In the genomic region with DNA sequence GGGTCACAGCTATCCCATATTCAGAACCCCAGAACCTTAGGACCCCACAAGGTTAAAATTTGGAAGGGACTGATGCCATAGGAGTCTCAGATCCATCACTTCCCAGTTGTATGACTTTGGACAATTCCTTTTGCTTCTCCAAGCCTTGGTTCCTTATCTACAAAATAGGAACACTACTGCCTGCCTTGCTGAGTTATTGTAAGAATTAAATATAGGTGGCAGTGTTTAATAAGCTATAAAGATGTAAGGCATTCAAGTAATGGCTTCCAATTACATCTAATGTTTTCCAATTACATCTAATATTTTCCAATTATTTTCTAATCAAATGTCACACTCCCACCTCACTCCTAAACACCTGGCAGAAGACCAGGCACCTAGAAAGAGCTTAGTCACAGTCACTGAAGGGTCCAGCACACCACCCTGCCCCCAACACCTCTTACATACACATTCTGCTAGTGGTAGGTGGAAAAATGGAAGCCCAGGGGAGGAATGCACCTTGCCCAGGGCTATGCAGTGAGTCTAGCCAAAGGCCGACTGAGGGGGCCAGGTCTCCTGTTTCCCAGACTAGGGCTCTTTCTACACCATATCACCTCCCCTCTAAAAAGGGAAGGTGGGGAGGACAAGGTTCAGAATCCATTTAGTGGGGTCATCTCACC, we compare ENCODE assay signal across 22 cellular contexts. TPM values are rescaled to one million over a fixed set of nuclear protein-coding genes. Genes with fewer than 3 reads are reported as not detected.
"Had no signal": no experiment of that assay in that cellular context is flagged by ENCODE, and none has a peak within 500 bp of the region (broad histone marks: within the 10 kb centered on the region; RNA-seq: fewer than 3 reads in every experiment).

No MANE protein-coding gene starts in this region.

- H3K4me1 Mint-ChIP-seq: activated CD4-positive, alpha-beta T cell treated with anti-CD3 and anti-CD28 coated beads, Interleukin-2, amount 10 ng/mL, durations not matched to agents 24 days and 14 days; activated naive CD4-positive, alpha-beta T cell treated with anti-CD3 and anti-CD28 coated beads, Interleukin-2, amount 10 ng/mL, durations not matched to agents 7 days and 5 days; activated naive CD8-positive, alpha-beta T cell treated with anti-CD3 and anti-CD28 coated beads, Interleukin-2, amount 50 U/mL, for 24 hours; brain; mesothelial cell of epicardium had no signal

- H3K27me3 Mint-ChIP-seq: activated naive CD8-positive, alpha-beta T cell treated with anti-CD3 and anti-CD28 coated beads, Interleukin-2, amount 50 U/mL, for 24 hours had no signal

- H3K36me3 ChIP-seq: colonic mucosa had no signal

- H3K4me1 ChIP-seq: colonic mucosa, left lung, sigmoid colon had no signal

- ATAC-seq: activated CD8-positive, alpha-beta T cell treated with anti-CD3 and anti-CD28 coated beads, Interleukin-2, amount 10 ng/mL, durations not matched to agents 7 days and 5 days; activated naive CD8-positive, alpha-beta T cell treated with anti-CD3 and anti-CD28 coated beads, Interleukin-2, amount 50 U/mL, for 24 hours; activated T-cell treated with anti-CD3 and anti-CD28 coated beads, Interleukin-2, amount 50 U/mL, for 4 hours; left lung; natural killer cell treated with Interleukin-12 subunit alpha and Interleukin-12 subunit beta and Interleukin-15 and Interleukin-18, amount 100 ng/mL, for 72 hours had no signal

- H3K27ac Mint-ChIP-seq: activated CD4-positive, alpha-beta T cell treated with anti-CD3 and anti-CD28 coated beads, Interleukin-2, amount 10 ng/mL, durations not matched to agents 24 days and 14 days; activated CD8-positive, alpha-beta T cell treated with anti-CD3 and anti-CD28 coated beads, Interleukin-2, amount 10 ng/mL, durations not matched to agents 7 days and 5 days; activated naive CD4-positive, alpha-beta T cell treated with anti-CD3 and anti-CD28 coated beads, Interleukin-2, amount 10 ng/mL, durations not matched to agents 7 days and 5 days; activated naive CD8-positive, alpha-beta T cell treated with anti-CD3 and anti-CD28 coated beads, Interleukin-2, amount 50 U/mL, for 24 hours; brain; mesothelial cell of epicardium; natural killer cell treated with Interleukin-12 subunit alpha and Interleukin-12 subunit beta and Interleukin-15 and Interleukin-18, amount 100 ng/mL, for 72 hours had no signal

- DNase-seq: activated CD4-positive, alpha-beta T cell treated with anti-CD3 and anti-CD28 coated beads, Interleukin-2, amount 10 ng/mL, durations not matched to agents 24 days and 14 days; activated CD4-positive, CD25-positive, alpha-beta regulatory T cell; activated CD8-positive, alpha-beta T cell treated with anti-CD3 and anti-CD28 coated beads, Interleukin-2, amount 10 ng/mL, durations not matched to agents 7 days and 5 days; activated effector memory CD4-positive, alpha-beta T cell treated with Interleukin-2 at 50 U/mL for 16 hours; activated naive CD4-positive, alpha-beta T cell treated with anti-CD3 and anti-CD28 coated beads, Interleukin-2, amount 10 ng/mL, durations not matched to agents 7 days and 5 days; activated naive CD8-positive, alpha-beta T cell treated with anti-CD3 and anti-CD28 coated beads, Interleukin-2, amount 50 U/mL, for 24 hours; activated T-cell treated with anti-CD3 and anti-CD28 coated beads, Interleukin-2, amount 50 U/mL, for 4 hours; anterior cingulate cortex; colonic mucosa; erythroblast; head of caudate nucleus; left lung; nucleus accumbens; sigmoid colon; stimulated activated CD4-positive, alpha-beta T cell treated with anti-CD3 and anti-CD28 coated beads, Interleukin-1b, Interleukin-23, amount 100 ng/mL, for 48 hours; stimulated activated CD8-positive, alpha-beta memory T cell treated with anti-CD3 and anti-CD28 coated beads, Interleukin-4, amount 100 ng/mL, for 48 hours; stimulated activated naive CD4-positive, alpha-beta T cell had no signal

- H3K36me3 Mint-ChIP-seq: activated naive CD4-positive, alpha-beta T cell treated with anti-CD3 and anti-CD28 coated beads, Interleukin-2, amount 10 ng/mL, durations not matched to agents 7 days and 5 days; natural killer cell treated with Interleukin-12 subunit alpha and Interleukin-12 subunit beta and Interleukin-15 and Interleukin-18, amount 100 ng/mL, for 72 hours had no signal

- H3K9me3 Mint-ChIP-seq: activated CD4-positive, alpha-beta T cell treated with anti-CD3 and anti-CD28 coated beads, Interleukin-2, amount 10 ng/mL, durations not matched to agents 24 days and 14 days; activated naive CD4-positive, alpha-beta T cell treated with anti-CD3 and anti-CD28 coated beads, Interleukin-2, amount 10 ng/mL, durations not matched to agents 7 days and 5 days; activated naive CD8-positive, alpha-beta T cell treated with anti-CD3 and anti-CD28 coated beads, Interleukin-2, amount 50 U/mL, for 24 hours; activated T-cell treated with anti-CD3 and anti-CD28 coated beads, Interleukin-2, amount 50 U/mL, for 4 hours; natural killer cell treated with Interleukin-12 subunit alpha and Interleukin-12 subunit beta and Interleukin-15 and Interleukin-18, amount 100 ng/mL, for 72 hours had no signal

- H3K4me3 ChIP-seq: colonic mucosa, left lung, sigmoid colon had no signal

- H3K9me3 ChIP-seq: colonic mucosa, left lung, sigmoid colon had no signal

- H3K27ac ChIP-seq: colonic mucosa, left lung, sigmoid colon had no signal

- FAIRE-seq: frontal cortex, TTC549 had no signal

- H3K27me3 ChIP-seq: colonic mucosa, left lung, sigmoid colon had no signal

- H3K4me3 Mint-ChIP-seq: activated CD4-positive, alpha-beta T cell treated with anti-CD3 and anti-CD28 coated beads, Interleukin-2, amount 10 ng/mL, durations not matched to agents 24 days and 14 days; activated CD8-positive, alpha-beta T cell treated with anti-CD3 and anti-CD28 coated beads, Interleukin-2, amount 10 ng/mL, durations not matched to agents 7 days and 5 days; activated naive CD4-positive, alpha-beta T cell treated with anti-CD3 and anti-CD28 coated beads, Interleukin-2, amount 10 ng/mL, durations not matched to agents 7 days and 5 days; activated naive CD8-positive, alpha-beta T cell treated with anti-CD3 and anti-CD28 coated beads, Interleukin-2, amount 50 U/mL, for 24 hours; activated T-cell treated with anti-CD3 and anti-CD28 coated beads, Interleukin-2, amount 50 U/mL, for 4 hours; brain; mesothelial cell of epicardium; natural killer cell treated with Interleukin-12 subunit alpha and Interleukin-12 subunit beta and Interleukin-15 and Interleukin-18, amount 100 ng/mL, for 72 hours had no signal

RNA-seq across cellular contexts. Expression of a gene that starts 31.9 kb away (rescaled TPM):
- total RNA-seq: activated CD8-positive, alpha-beta T cell treated with anti-CD3 and anti-CD28 coated beads, Interleukin-2, amount 10 ng/mL, durations not matched to agents 7 days and 5 days had no signal
